Comparison of ENCODE assay signal across 8 cellular contexts in genomic region chr4:153486281-153487151, GRCh38. TPM values are rescaled to one million over a fixed set of nuclear protein-coding genes. Genes with fewer than 3 reads are reported as not detected.
DNase-seq lines count a peak whose midpoint lies in the region; ATAC-seq and TF ChIP-seq lines count a peak whose summit lies in the region.

No MANE protein-coding gene starts in this region.

- ATAC-seq in lower lobe of right lung (peak; percentile 57 to 76), HG03520 (IDR thresholded peaks at IDR 0.05; ENCODE audit: unreplicated experiment) (no peak), GM19023 (IDR thresholded peaks at IDR 0.05; ENCODE audit: unreplicated experiment) (no peak)

- H3K27ac ChIP-seq in ascending aorta (peak overlapping the region; percentile 88 to 90), lower lobe of right lung (peak overlapping the region; percentile 81), vagina (peak overlapping the region; percentile 74)

- H3K4me3 ChIP-seq in ascending aorta: no peak overlapping the region
- H3K4me3 ChIP-seq in lower lobe of right lung: no peak overlapping the region
- H3K4me3 ChIP-seq in vagina: no peak overlapping the region

- TF ChIP-seq CTCF in ascending aorta (IDR thresholded peaks at IDR 0.05) (no peak), lower lobe of right lung (IDR thresholded peaks at IDR 0.05) (no peak), vagina (IDR thresholded peaks at IDR 0.05) (no peak)

- DNase-seq in COLO668 (lab: John Stamatoyannopoulos, UW; ENCODE audit: unreplicated experiment) (peak; percentile 49), HuH-7.5 (ENCODE audit: low spot score) (peak; percentile 37), ascending aorta (ENCODE audit: low spot score in 2 of 2) (peak in 1 of 2 donors; percentile 79), lower lobe of right lung (no peak), vagina (ENCODE audit: extremely low spot score in 2 of 2) (no peak), nucleus accumbens (lab: John Stamatoyannopoulos, UW) (no peak)

- H3K9me3 ChIP-seq in ascending aorta (no peaks in the 10 kb centered on the region), lower lobe of right lung (no peaks in the 10 kb centered on the region), vagina (no peaks in the 10 kb centered on the region)

- no peaks in the 10 kb centered on the region for H3K36me3 ChIP-seq in ascending aorta
- H3K36me3 ChIP-seq in lower lobe of right lung: no peaks in the 10 kb centered on the region
- no peaks in the 10 kb centered on the region for H3K36me3 ChIP-seq in vagina

- H3K4me1 ChIP-seq in ascending aorta (peaks cover 21 to 37% of the 10 kb centered on the region in 2 donors), lower lobe of right lung (peaks cover 57% of the 10 kb centered on the region), vagina (peaks cover 46% of the 10 kb centered on the region)

- no peaks in the 10 kb centered on the region for H3K27me3 ChIP-seq in ascending aorta
- H3K27me3 ChIP-seq in lower lobe of right lung (ENCODE audit: low read depth): no peaks in the 10 kb centered on the region
- H3K27me3 ChIP-seq in vagina: no peaks in the 10 kb centered on the region

- no peak for TF ChIP-seq POLR2A in vagina (IDR thresholded peaks at IDR 0.05)

- intact Hi-C loops in ascending aorta (cut with DNase I): loop anchor here (1.0 to 5.0 kb wide), 3 partner anchors 20 to 66 kb away; partner anchors contain the start of gene TMEM131L
- intact Hi-C loops in lower lobe of right lung (cut with DNase I): no loop called here
- intact Hi-C loops in vagina (cut with DNase I): loop anchor here (10.0 kb wide), 1 partner anchor 68 kb away; no protein-coding TSS in a partner anchor

RNA-seq across cellular contexts. Expression of gene TMEM131L, which starts 20.4 kb away (rescaled TPM):
- total RNA-seq in ascending aorta: 6.9 TPM
- 21.7 TPM for total RNA-seq in lower lobe of right lung
- total RNA-seq in vagina: 17.7 TPM

Comparison
In these comparisons a context has a peak if more than half of its experiments do, and no peak if none do; other contexts are left out.
1. DNase-seq: peak in COLO668 (single experiment) and HuH-7.5 (single experiment); none in lower lobe of right lung (single experiment), vagina (0 of 2) and nucleus accumbens (0 of 56).
2. ATAC-seq: peak in lower lobe of right lung (2 of 2); none in HG03520 (single experiment) and GM19023 (single experiment).
3. Peak in every context shown above with its lines, with median percentiles within 50 percentile points of each other: H3K27ac ChIP-seq.